In genomic region chr20:51700809-51701285, GRCh38 we compare ENCODE assay signal across 8 cellular contexts.
DNase-seq lines count a peak whose midpoint lies in the region; ATAC-seq lines count a peak whose summit lies in the region.

No MANE protein-coding gene starts in this region.

- H3K4me3 Mint-ChIP-seq in activated T-cell treated with anti-CD3 and anti-CD28 coated beads, Interleukin-2, amount 50 U/mL, for 4 hours = no peak overlapping the region

- intact Hi-C loops in Right ventricle myocardium superior (cut with DNase I) (no loop called here), cardiac septum (cut with DNase I) (no loop called here)

- H3K27me3 Mint-ChIP-seq in activated T-cell treated with anti-CD3 and anti-CD28 coated beads, Interleukin-2, amount 50 U/mL, for 4 hours (ENCODE audit: low read depth) = peaks cover 8% of the 10 kb centered on the region

- no peaks in the 10 kb centered on the region for H3K36me3 Mint-ChIP-seq in activated T-cell treated with anti-CD3 and anti-CD28 coated beads, Interleukin-2, amount 50 U/mL, for 4 hours (ENCODE audit: insufficient read depth)

- H3K9me3 Mint-ChIP-seq in activated T-cell treated with anti-CD3 and anti-CD28 coated beads, Interleukin-2, amount 50 U/mL, for 4 hours = no peaks in the 10 kb centered on the region

- ATAC-seq in Right ventricle myocardium superior (ENCODE audit: poor library complexity) (peak; percentile 43), HG03196 (IDR thresholded peaks at IDR 0.05; ENCODE audit: unreplicated experiment) (no peak)
- no peak for ATAC-seq in activated T-cell treated with anti-CD3 and anti-CD28 coated beads, Interleukin-2, amount 50 U/mL, for 4 hours

- peaks cover 10% of the 10 kb centered on the region for H3K4me1 Mint-ChIP-seq in activated T-cell treated with anti-CD3 and anti-CD28 coated beads, Interleukin-2, amount 50 U/mL, for 4 hours (ENCODE audit: low read depth)

- DNase-seq in Right ventricle myocardium superior (no peak), cardiac septum (ENCODE audit: low spot score) (no peak), NCI-H2029 (lab: John Stamatoyannopoulos, UW) (peak; percentile 12), cerebellum (ENCODE audit: low spot score) (peak; percentile 69), midbrain (lab: John Stamatoyannopoulos, UW) (peak; percentile 12), DMS153 treated with DMSO at 0.1 percent for 48 hours (lab: John Stamatoyannopoulos, UW; ENCODE audit: unreplicated experiment) (no peak)
- no peak for DNase-seq in activated T-cell treated with anti-CD3 and anti-CD28 coated beads, Interleukin-2, amount 50 U/mL, for 4 hours

Comparison
In these comparisons a context has a peak if more than half of its experiments do, and no peak if none do; other contexts are left out.
1. DNase-seq: peak in NCI-H2029 (single experiment), cerebellum (single experiment) and midbrain (single experiment); none in Right ventricle myocardium superior (single experiment), cardiac septum (single experiment), activated T-cell treated with anti-CD3 and anti-CD28 coated beads, Interleukin-2, amount 50 U/mL, for 4 hours (single experiment) and DMS153 treated with DMSO at 0.1 percent for 48 hours (single experiment).